Comparison of ENCODE assay signal across 10 cellular contexts in the genomic region with DNA sequence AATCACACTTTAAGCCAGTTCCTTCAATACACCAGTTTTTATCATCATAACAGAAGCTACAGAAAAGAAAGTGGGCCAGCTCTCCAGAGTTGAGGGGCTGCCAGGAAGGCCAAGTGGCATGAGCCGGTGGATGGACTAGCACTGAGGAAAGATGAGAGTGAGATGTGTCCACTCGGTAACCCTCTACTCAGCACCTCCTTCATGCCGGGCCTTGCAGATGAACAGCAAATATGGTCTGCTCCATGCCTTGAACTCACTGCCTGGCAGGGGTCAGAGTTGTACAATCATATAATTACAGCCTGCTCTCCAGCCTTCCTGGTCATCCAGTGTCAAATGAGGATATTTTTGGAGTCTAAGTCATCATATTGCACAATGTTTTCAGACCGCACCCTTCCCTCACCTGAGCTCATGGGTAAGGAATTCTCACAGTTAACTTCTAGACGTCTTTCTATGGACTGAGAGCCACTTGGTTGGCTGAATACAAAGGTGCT. TPM values are rescaled to one million over a fixed set of nuclear protein-coding genes. Genes with fewer than 3 reads are reported as not detected.
DNase-seq lines count a peak whose midpoint lies in the region; ATAC-seq, FAIRE-seq and TF ChIP-seq lines count a peak whose summit lies in the region.
"Had no signal": no experiment of that assay in that cellular context is flagged by ENCODE, and none has a peak within 500 bp of the region (broad histone marks: within the 10 kb centered on the region; RNA-seq: fewer than 3 reads in every experiment).

No MANE protein-coding gene starts in this region.

- DNase-seq in G401 (ENCODE audit: low spot score) = peak; percentile 61
- DNase-seq in RCC 7860 (ENCODE audit: low spot score) = peak; percentile 94
- peak; percentile 57 for DNase-seq in fibroblast of the conjunctiva (ENCODE audit: low read depth)
- DNase-seq in psoas muscle = peak; percentile 28 to 61
- DNase-seq in cortex of kidney (lab: John Stamatoyannopoulos, UW) = no peak
- DNase-seq in NK-92 treated with Interleukin-12 subunit alpha and Interleukin-12 subunit beta, amount 100 ng/mL, for 24 hours (lab: John Stamatoyannopoulos, UW) = no peak
- no peak for DNase-seq in T-helper 17 cell
- no peak for DNase-seq in activated T-cell treated with anti-CD3 and anti-CD28 coated beads, Interleukin-2, amount 50 U/mL, for 24 hours
- DNase-seq: activated naive CD4-positive, alpha-beta T cell treated with anti-CD3 and anti-CD28 coated beads, Interleukin-2, amount 10 ng/mL, durations not matched to agents 7 days and 5 days had no signal

- H3K27me3 Mint-ChIP-seq in T-helper 17 cell = peaks cover 65% of the 10 kb centered on the region
- H3K27me3 Mint-ChIP-seq in activated T-cell treated with anti-CD3 and anti-CD28 coated beads, Interleukin-2, amount 50 U/mL, for 24 hours = peaks cover 34% of the 10 kb centered on the region

- FAIRE-seq in RCC 7860 (lab: Jason Lieb, UNC) = peak; percentile 78
- FAIRE-seq: G401.6 had no signal

- TF ChIP-seq CTCF in psoas muscle (IDR thresholded peaks at IDR 0.05) = no peak

- H3K9me3 ChIP-seq in psoas muscle = no peaks in the 10 kb centered on the region
- H3K9me3 ChIP-seq in T-helper 17 cell (ENCODE audit: control insufficient read depth, low read length, poor library complexity, severe bottlenecking) = no peaks in the 10 kb centered on the region

- ATAC-seq in psoas muscle (peak; percentile 88 to 95 (median 92)), T-helper 17 cell (no peak)

- H3K36me3 Mint-ChIP-seq in T-helper 17 cell (ENCODE audit: low read depth) = peaks cover 3% of the 10 kb centered on the region
- H3K36me3 Mint-ChIP-seq in activated T-cell treated with anti-CD3 and anti-CD28 coated beads, Interleukin-2, amount 50 U/mL, for 24 hours (ENCODE audit: low read depth) = no peaks in the 10 kb centered on the region
- H3K36me3 Mint-ChIP-seq: activated naive CD4-positive, alpha-beta T cell treated with anti-CD3 and anti-CD28 coated beads, Interleukin-2, amount 10 ng/mL, durations not matched to agents 7 days and 5 days had no signal

- in situ Hi-C loops in G401 (cut with HindIII; ENCODE audit: low sequenced_read_pairs) = no loop called here

- no peak overlapping the region for H3K27ac Mint-ChIP-seq in T-helper 17 cell
- no peak overlapping the region for H3K27ac Mint-ChIP-seq in activated T-cell treated with anti-CD3 and anti-CD28 coated beads, Interleukin-2, amount 50 U/mL, for 24 hours
- H3K27ac Mint-ChIP-seq: activated naive CD4-positive, alpha-beta T cell treated with anti-CD3 and anti-CD28 coated beads, Interleukin-2, amount 10 ng/mL, durations not matched to agents 7 days and 5 days had no signal

- no peaks in the 10 kb centered on the region for H3K9me3 Mint-ChIP-seq in activated T-cell treated with anti-CD3 and anti-CD28 coated beads, Interleukin-2, amount 50 U/mL, for 24 hours
- H3K9me3 Mint-ChIP-seq: activated naive CD4-positive, alpha-beta T cell treated with anti-CD3 and anti-CD28 coated beads, Interleukin-2, amount 10 ng/mL, durations not matched to agents 7 days and 5 days had no signal

- H3K4me3 Mint-ChIP-seq in T-helper 17 cell = no peak overlapping the region
- H3K4me3 Mint-ChIP-seq in activated T-cell treated with anti-CD3 and anti-CD28 coated beads, Interleukin-2, amount 50 U/mL, for 24 hours = no peak overlapping the region
- H3K4me3 Mint-ChIP-seq: activated naive CD4-positive, alpha-beta T cell treated with anti-CD3 and anti-CD28 coated beads, Interleukin-2, amount 10 ng/mL, durations not matched to agents 7 days and 5 days had no signal

- intact Hi-C loops in psoas muscle (cut with DNase I) = loop anchor here in 1 of 2 donors (5.0 kb wide), 1 partner anchor 55 kb away; no protein-coding TSS in a partner anchor

- 6 to 13% (median 11%) methylated on average over 5 of the region's 5 CpGs for WGBS in psoas muscle, 3 donors

- H3K36me3 ChIP-seq in psoas muscle (ENCODE audit: insufficient read depth in 1 of 2, low read depth in 1 of 2) = peaks cover 0 to 30% of the 10 kb centered on the region in 2 donors

- peak overlapping the region; percentile 22 for H3K4me3 ChIP-seq in psoas muscle

- peak overlapping the region; percentile 93 for H3K27ac ChIP-seq in psoas muscle

- H3K27me3 ChIP-seq in psoas muscle (ENCODE audit: insufficient read depth in 3 of 3, low read length in 2 of 3) = no peaks in the 10 kb centered on the region

- peaks cover 70% of the 10 kb centered on the region for H3K4me1 ChIP-seq in psoas muscle

- peaks cover 7% of the 10 kb centered on the region for H3K4me1 Mint-ChIP-seq in T-helper 17 cell
- peaks cover 3% of the 10 kb centered on the region for H3K4me1 Mint-ChIP-seq in activated T-cell treated with anti-CD3 and anti-CD28 coated beads, Interleukin-2, amount 50 U/mL, for 24 hours (ENCODE audit: low read depth)

RNA-seq across cellular contexts. Expression of gene MGLL, which starts 4.9 kb away (rescaled TPM):
- total RNA-seq in G401 (2014; rRNA removed; shearing (Covaris generic)) = not detected in 2 replicates
- total RNA-seq in psoas muscle (10 to 100 TPM; 53.7 to 85.6 (median 63.2) TPM), T-helper 17 cell (10 to 100 TPM in 1 of 2 donors, 1 to 10 TPM in 1; 3.3 to 28.7 TPM)
- polyA plus RNA-seq in psoas muscle = 10 to 100 TPM; 32.8 to 64.9 (median 47.5) TPM

Comparison
In these comparisons a context has a peak if more than half of its experiments do, and no peak if none do; other contexts are left out.
1. DNase-seq: peak in G401 (single experiment), RCC 7860 (single experiment), fibroblast of the conjunctiva (single experiment) and psoas muscle (2 of 2); none in cortex of kidney (single experiment), NK-92 treated with Interleukin-12 subunit alpha and Interleukin-12 subunit beta, amount 100 ng/mL, for 24 hours (single experiment), T-helper 17 cell (0 of 3) and activated T-cell treated with anti-CD3 and anti-CD28 coated beads, Interleukin-2, amount 50 U/mL, for 24 hours (single experiment).